34 cellular contexts compared by ENCODE assay signal in genomic region chr10:80772596-80772995, GRCh38.
"Had no signal": no experiment of that assay in that cellular context is flagged by ENCODE, and none has a peak within 500 bp of the region (broad histone marks: within the 10 kb centered on the region; RNA-seq: fewer than 3 reads in every experiment).

No MANE protein-coding gene starts in this region.

- H3K36me3 Mint-ChIP-seq: activated CD8-positive, alpha-beta memory T cell treated with anti-CD3 and anti-CD28 coated beads, Interleukin-2, amount 10 ng/mL, durations not matched to agents 7 days and 5 days; activated naive CD4-positive, alpha-beta T cell treated with anti-CD3 and anti-CD28 coated beads, Interleukin-2, amount 50 U/mL, for 72 hours; activated naive CD8-positive, alpha-beta T cell treated with anti-CD3 and anti-CD28 coated beads for 36 hours; WTC11 had no signal

- H3K4me3 Mint-ChIP-seq: activated CD4-positive, alpha-beta memory T cell treated with anti-CD3 and anti-CD28 coated beads, Interleukin-2, amount 10 ng/mL, durations not matched to agents 7 days and 5 days; activated CD4-positive, alpha-beta T cell treated with anti-CD3 and anti-CD28 coated beads for 36 hours; activated CD8-positive, alpha-beta memory T cell treated with anti-CD3 and anti-CD28 coated beads, Interleukin-2, amount 10 ng/mL, durations not matched to agents 7 days and 5 days; activated CD8-positive, alpha-beta T cell treated with anti-CD3 and anti-CD28 coated beads, Interleukin-2, amount 10 ng/mL, durations not matched to agents 7 days and 5 days; activated naive CD4-positive, alpha-beta T cell treated with anti-CD3 and anti-CD28 coated beads for 36 hours; activated naive CD8-positive, alpha-beta T cell treated with anti-CD3 and anti-CD28 coated beads for 36 hours; activated T-cell treated with anti-CD3 and anti-CD28 coated beads, Interleukin-2, amount 50 U/mL, for 24 hours; T-helper 1 cell treated with Interleukin-12 subunit alpha and Interleukin-12 subunit beta and Interleukin-4 antibody, amounts not matched to agents 30 μg/mL and 1 μg/mL, for 36 hours; T-helper 2 cell treated with Interferon-gamma antibody and Interleukin-4, amounts not matched to agents 5 μg/mL and 100 μg/mL, for 36 hours; WTC11 had no signal

- H3K27ac Mint-ChIP-seq: activated CD4-positive, alpha-beta memory T cell treated with anti-CD3 and anti-CD28 coated beads, Interleukin-2, amount 10 ng/mL, durations not matched to agents 7 days and 5 days; activated CD4-positive, alpha-beta T cell treated with anti-CD3 and anti-CD28 coated beads for 36 hours; activated CD8-positive, alpha-beta memory T cell treated with anti-CD3 and anti-CD28 coated beads, Interleukin-2, amount 10 ng/mL, durations not matched to agents 7 days and 5 days; activated CD8-positive, alpha-beta T cell treated with anti-CD3 and anti-CD28 coated beads, Interleukin-2, amount 10 ng/mL, durations not matched to agents 7 days and 5 days; activated naive CD4-positive, alpha-beta T cell treated with anti-CD3 and anti-CD28 coated beads for 36 hours; activated naive CD4-positive, alpha-beta T cell treated with anti-CD3 and anti-CD28 coated beads, Interleukin-2, amount 50 U/mL, for 72 hours; activated naive CD8-positive, alpha-beta T cell treated with anti-CD3 and anti-CD28 coated beads for 36 hours; activated T-cell treated with anti-CD3 and anti-CD28 coated beads, Interleukin-2, amount 50 U/mL, for 24 hours; activated T-helper 2 cell treated with anti-CD3 and anti-CD28 coated beads, Interferon-gamma antibody, Interleukin-2, Interleukin-4, amounts not matched to agents 10 μg/mL and 5 μg/mL and 100 μg/mL, durations not matched to agents 14 hours and 24 hours and 36 hours; T-helper 1 cell treated with Interleukin-12 subunit alpha and Interleukin-12 subunit beta and Interleukin-4 antibody, amounts not matched to agents 30 μg/mL and 1 μg/mL, for 36 hours; T-helper 2 cell treated with Interferon-gamma antibody and Interleukin-4, amounts not matched to agents 5 μg/mL and 100 μg/mL, for 36 hours; WTC11 had no signal

- H3K27me3 ChIP-seq: adrenal gland, body of pancreas, brain microvascular endothelial cell, breast epithelium had no signal

- H3K27ac ChIP-seq: adrenal gland, body of pancreas, brain microvascular endothelial cell, breast epithelium, WERI-Rb-1 had no signal

- H3K9me3 Mint-ChIP-seq: activated CD4-positive, alpha-beta memory T cell treated with anti-CD3 and anti-CD28 coated beads, Interleukin-2, amount 10 ng/mL, durations not matched to agents 7 days and 5 days; activated naive CD4-positive, alpha-beta T cell treated with anti-CD3 and anti-CD28 coated beads for 36 hours; activated naive CD4-positive, alpha-beta T cell treated with anti-CD3 and anti-CD28 coated beads, Interleukin-2, amount 50 U/mL, for 72 hours; activated naive CD8-positive, alpha-beta T cell treated with anti-CD3 and anti-CD28 coated beads for 36 hours; activated T-cell treated with anti-CD3 and anti-CD28 coated beads, Interleukin-2, amount 50 U/mL, for 24 hours; activated T-helper 2 cell treated with anti-CD3 and anti-CD28 coated beads, Interferon-gamma antibody, Interleukin-2, Interleukin-4, amounts not matched to agents 10 μg/mL and 5 μg/mL and 100 μg/mL, durations not matched to agents 14 hours and 24 hours and 36 hours; T-helper 1 cell treated with Interleukin-12 subunit alpha and Interleukin-12 subunit beta and Interleukin-4 antibody, amounts not matched to agents 30 μg/mL and 1 μg/mL, for 36 hours; T-helper 2 cell treated with Interferon-gamma antibody and Interleukin-4, amounts not matched to agents 5 μg/mL and 100 μg/mL, for 36 hours; WTC11 had no signal

- H3K4me1 ChIP-seq: adrenal gland, body of pancreas, breast epithelium had no signal

- ATAC-seq: activated CD4-positive, alpha-beta T cell treated with anti-CD3 and anti-CD28 coated beads for 36 hours; activated CD4-positive, CD25-positive, alpha-beta regulatory T cell treated with anti-CD3 and anti-CD28 coated beads, Interleukin-2, amount 50 U/mL, for 24 hours; activated CD8-positive, alpha-beta memory T cell treated with anti-CD3 and anti-CD28 coated beads, Interleukin-2, amount 10 ng/mL, durations not matched to agents 7 days and 5 days; activated CD8-positive, alpha-beta T cell treated with anti-CD3 and anti-CD28 coated beads, Interleukin-2, amount 10 ng/mL, durations not matched to agents 7 days and 5 days; activated naive CD4-positive, alpha-beta T cell treated with anti-CD3 and anti-CD28 coated beads, Interleukin-2, amount 50 U/mL, for 72 hours; body of pancreas; WTC11 had no signal

- DNase-seq: activated CD4-positive, alpha-beta memory T cell treated with anti-CD3 and anti-CD28 coated beads, Interleukin-2, amount 10 ng/mL, durations not matched to agents 7 days and 5 days; activated CD4-positive, alpha-beta T cell treated with anti-CD3 and anti-CD28 coated beads for 1 hour; activated CD4-positive, alpha-beta T cell treated with anti-CD3 and anti-CD28 coated beads for 36 hours; activated CD4-positive, alpha-beta T cell treated with anti-CD3 and anti-CD28 coated beads for 48 hours; activated CD4-positive, alpha-beta T cell treated with anti-CD3 and anti-CD28 coated beads, Interleukin-2, amount 50 U/mL, for 48 hours; activated CD4-positive, CD25-positive, alpha-beta regulatory T cell; activated CD8-positive, alpha-beta memory T cell treated with anti-CD3 and anti-CD28 coated beads for 24 hours; activated CD8-positive, alpha-beta memory T cell treated with anti-CD3 and anti-CD28 coated beads, Interleukin-2, amount 10 ng/mL, durations not matched to agents 7 days and 5 days; activated CD8-positive, alpha-beta memory T cell treated with anti-CD3 and anti-CD28 coated beads, Interleukin-2, amount 50 U/mL, for 48 hours; activated CD8-positive, alpha-beta T cell treated with anti-CD3 and anti-CD28 coated beads, Interleukin-2, amount 10 ng/mL, durations not matched to agents 7 days and 5 days; activated effector memory CD4-positive, alpha-beta T cell treated with Interleukin-2 at 50 U/mL for 16 hours; activated gamma-delta T cell; activated naive CD4-positive, alpha-beta T cell treated with anti-CD3 and anti-CD28 coated beads for 36 hours; activated naive CD4-positive, alpha-beta T cell treated with anti-CD3 and anti-CD28 coated beads, Interleukin-2, amount 50 U/mL, for 16 hours; activated naive CD8-positive, alpha-beta T cell treated with anti-CD3 and anti-CD28 coated beads for 36 hours; activated T-cell treated with anti-CD3 and anti-CD28 coated beads, Interleukin-2, amount 50 U/mL, for 24 hours; activated T-cell treated with anti-CD3 and anti-CD28 coated beads, Interleukin-2, amount 50 U/mL, for 48 hours; adrenal gland; amniotic stem cell; aorta; body of pancreas; brain microvascular endothelial cell; central memory CD4-positive, alpha-beta T cell; T-helper 1 cell; T-helper 2 cell; T-helper 9 cell; WERI-Rb-1 had no signal

- H3K4me3 ChIP-seq: adrenal gland, body of pancreas, breast epithelium had no signal

- H3K36me3 ChIP-seq: adrenal gland, brain microvascular endothelial cell, breast epithelium, WERI-Rb-1 had no signal

- H3K4me1 Mint-ChIP-seq: activated CD4-positive, alpha-beta memory T cell treated with anti-CD3 and anti-CD28 coated beads, Interleukin-2, amount 10 ng/mL, durations not matched to agents 7 days and 5 days; activated CD4-positive, alpha-beta T cell treated with anti-CD3 and anti-CD28 coated beads for 36 hours; activated CD8-positive, alpha-beta memory T cell treated with anti-CD3 and anti-CD28 coated beads, Interleukin-2, amount 10 ng/mL, durations not matched to agents 7 days and 5 days; activated naive CD8-positive, alpha-beta T cell treated with anti-CD3 and anti-CD28 coated beads for 36 hours had no signal
